In genomic region chr12:64747681-64748080, GRCh38 we compare ENCODE assay signal across 30 cellular contexts. TPM values are rescaled to one million over a fixed set of nuclear protein-coding genes. Genes with fewer than 3 reads are reported as not detected.
DNase-seq lines count a peak whose midpoint lies in the region; ATAC-seq, FAIRE-seq and TF ChIP-seq lines count a peak whose summit lies in the region.
"Had no signal": no experiment of that assay in that cellular context is flagged by ENCODE, and none has a peak within 500 bp of the region (broad histone marks: within the 10 kb centered on the region; RNA-seq: fewer than 3 reads in every experiment).

No MANE protein-coding gene starts in this region.

- H3K36me3 ChIP-seq in SK-N-MC (ENCODE audit: insufficient read depth, low read length) (peaks cover 40% of the 10 kb centered on the region), neutrophil (peaks cover 38% of the 10 kb centered on the region)

- H3K4me1 ChIP-seq in neutrophil (ENCODE audit: control insufficient read depth in 1 of 2, insufficient read depth in 1 of 2, low read depth in 1 of 2, low read length in 1 of 2), result peaks cover 65 to 73% of the 10 kb centered on the region in 2 experiments
- H3K4me1 ChIP-seq: prostate gland had no signal

- no peaks in the 10 kb centered on the region for H3K9me3 ChIP-seq in SK-N-MC (ENCODE audit: low read depth, low read length)
- H3K9me3 ChIP-seq in neutrophil, result no peaks in the 10 kb centered on the region
- H3K9me3 ChIP-seq: HAP-1, left ventricle myocardium inferior, MG63, prostate gland, suprapubic skin had no signal

- H3K9ac ChIP-seq in SK-N-MC (ENCODE audit: insufficient read length), result no peak overlapping the region

- ATAC-seq in HG03045 (IDR thresholded peaks at IDR 0.05; ENCODE audit: unreplicated experiment), result no peak
- ATAC-seq: activated CD8-positive, alpha-beta T cell treated with anti-CD3 and anti-CD28 coated beads for 36 hours; foreskin keratinocyte; stimulated activated effector memory CD8-positive, alpha-beta T cell treated with anti-CD3 and anti-CD28 coated beads, Interleukin-12 subunit alpha, Interleukin-12 subunit beta, amount 100 ng/mL, for 72 hours had no signal

- TF ChIP-seq CTCF in neutrophil (IDR thresholded peaks at IDR 0.05), result no peak

- FAIRE-seq in H54 (lab: Jason Lieb, UNC), result peak; percentile 70
- FAIRE-seq: bronchial epithelial cell, urothelium cell line had no signal

- DNase-seq in H54 (ENCODE audit: insufficient read length, low spot score) (no peak), SK-N-MC (ENCODE audit: low read depth, low spot score) (no peak), dermis microvascular lymphatic vessel endothelial cell (ENCODE audit: low read depth in 2 of 2) (peak; percentile 36 to 87), putamen (ENCODE audit: low spot score) (no peak), T-helper 2 cell (no peak)
- DNase-seq in activated CD8-positive, alpha-beta memory T cell treated with anti-CD3 and anti-CD28 coated beads, Interleukin-2, amount 50 U/mL, for 48 hours, result no peak
- DNase-seq: activated CD8-positive, alpha-beta T cell treated with anti-CD3 and anti-CD28 coated beads for 36 hours; activated gamma-delta T cell treated with Interleukin-2 at 50 U/mL for 16 hours; cortex of kidney; DMS153; foreskin keratinocyte; GF-D8; immature natural killer cell; left ventricle myocardium inferior; MG63; NCI-H1417 treated with DMSO at 0.1 percent for 48 hours; NCI-H2171; NCI-H526; stimulated activated CD4-positive, alpha-beta T cell treated with anti-CD3 and anti-CD28 coated beads, Interleukin-2, amount 100 ng/mL, for 24 hours had no signal

- H3K27ac ChIP-seq in SK-N-MC (0 out of 2 replicates have a peak overlapping the region, but pooled peaks have one; percentile 36), neutrophil (peak overlapping the region; percentile 58)
- H3K27ac ChIP-seq: C4-2B, foreskin keratinocyte, hepatocyte, left ventricle myocardium inferior, prostate gland, suprapubic skin had no signal

- TF ChIP-seq POLR2A in H54 (IDR thresholded peaks at IDR 0.05; ENCODE audit: low read depth, low read length), result no peak

- no peaks in the 10 kb centered on the region for H3K27me3 ChIP-seq in neutrophil
- H3K27me3 ChIP-seq: foreskin keratinocyte, hepatocyte, MG63, suprapubic skin had no signal

- H3K4me3 ChIP-seq in SK-N-MC, result no peak overlapping the region
- no peak overlapping the region for H3K4me3 ChIP-seq in neutrophil (ENCODE audit: low read depth in 1 of 2, low read length in 1 of 2)
- H3K4me3 ChIP-seq: HAP-1, hepatocyte, left ventricle myocardium inferior, MG63, prostate gland, skin epidermis, suprapubic skin had no signal

RNA-seq across cellular contexts. Expression of gene GNS, which starts 11.5 kb away (rescaled TPM):
- total RNA-seq in dermis microvascular lymphatic vessel endothelial cell, result 287 and 409 TPM in 2 replicates

Comparison
In these comparisons a context has a peak if more than half of its experiments do, and no peak if none do; other contexts are left out.
1. DNase-seq: peak in dermis microvascular lymphatic vessel endothelial cell (2 of 2); none in H54 (single experiment), SK-N-MC (single experiment), putamen (single experiment), activated CD8-positive, alpha-beta memory T cell treated with anti-CD3 and anti-CD28 coated beads, Interleukin-2, amount 50 U/mL, for 48 hours (single experiment) and T-helper 2 cell (0 of 5).